ENCODE assay signal across 10 cellular contexts in the genomic region with DNA sequence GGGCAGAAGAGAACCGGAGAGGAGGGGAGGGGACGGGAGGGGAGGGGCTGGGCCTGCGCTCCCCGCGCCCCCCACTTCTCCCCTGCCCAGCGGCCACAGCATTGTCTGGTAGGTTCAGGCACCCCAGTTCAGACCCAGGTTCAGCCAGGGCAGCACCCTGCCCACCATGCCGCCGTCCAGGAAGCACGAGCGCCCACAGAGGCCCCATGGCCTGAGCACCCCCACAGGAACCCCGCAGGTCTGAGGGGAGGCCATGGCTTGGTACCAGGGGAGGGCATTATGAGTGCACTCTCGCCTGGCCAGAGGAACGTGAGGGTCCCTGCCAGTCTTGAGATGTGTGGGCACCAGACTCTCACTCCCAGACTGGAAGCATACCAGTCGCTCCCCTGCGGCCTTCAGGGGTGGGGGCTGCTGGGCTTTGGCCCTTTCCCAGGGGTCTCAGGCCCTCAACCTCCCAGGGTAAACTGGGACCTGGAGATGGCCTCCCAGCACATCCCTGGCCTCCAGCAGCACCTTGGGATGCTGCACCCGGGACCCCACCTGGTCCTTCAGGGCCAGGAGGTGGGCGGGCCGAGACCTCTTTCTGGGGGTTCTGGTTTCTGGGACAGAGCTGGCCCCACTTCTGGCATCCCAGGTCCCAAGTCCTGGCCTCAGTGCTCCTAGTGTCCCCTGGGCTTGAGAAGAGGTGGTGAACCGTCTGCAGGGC. TPM values are rescaled to one million over a fixed set of nuclear protein-coding genes. Genes with fewer than 3 reads are reported as not detected.
DNase-seq lines count a peak whose midpoint lies in the region; ATAC-seq and TF ChIP-seq lines count a peak whose summit lies in the region.
"Had no signal": no experiment of that assay in that cellular context is flagged by ENCODE, and none has a peak within 500 bp of the region (broad histone marks: within the 10 kb centered on the region; RNA-seq: fewer than 3 reads in every experiment).

No MANE protein-coding gene starts in this region.

- peaks cover 40% of the 10 kb centered on the region for H3K79me2 ChIP-seq in mammary epithelial cell (ENCODE audit: insufficient read depth, low read length)

- H3K27me3 ChIP-seq in mammary epithelial cell (ENCODE audit: insufficient read depth, low read length) (no peaks in the 10 kb centered on the region), colonic mucosa (no peaks in the 10 kb centered on the region), upper lobe of left lung (no peaks in the 10 kb centered on the region)
- H3K27me3 ChIP-seq: BE2C had no signal

- peak overlapping the region; percentile 81 for H3K4me3 Mint-ChIP-seq in MCF 10A (ENCODE audit: unreplicated experiment)
- peak overlapping the region; percentile 59 to 80 (median 68) for H3K4me3 Mint-ChIP-seq in naive B cell
- no peak overlapping the region for H3K4me3 Mint-ChIP-seq in activated T-cell treated with anti-CD3 and anti-CD28 coated beads, Interleukin-2, amount 50 U/mL, for 4 hours

- no peak overlapping the region for H3K4me2 ChIP-seq in mammary epithelial cell (ENCODE audit: insufficient read depth, low read depth, low read length)

- no peak for TF ChIP-seq POLR2A in upper lobe of left lung (IDR thresholded peaks at IDR 0.05)

- H3K36me3 ChIP-seq in mammary epithelial cell (ENCODE audit: insufficient read depth, low read length) (no peaks in the 10 kb centered on the region), colonic mucosa (no peaks in the 10 kb centered on the region), upper lobe of left lung (peaks cover 0 to 3% (median 0%) of the 10 kb centered on the region in 4 donors)

- no peaks in the 10 kb centered on the region for H4K20me1 ChIP-seq in mammary epithelial cell (ENCODE audit: insufficient read depth, low read length)

- H3K27me3 Mint-ChIP-seq in MCF 10A (ENCODE audit: insufficient read depth, unreplicated experiment) (no peaks in the 10 kb centered on the region), naive B cell (peaks cover 6 to 28% (median 14%) of the 10 kb centered on the region in 3 donors)
- peaks cover 13% of the 10 kb centered on the region for H3K27me3 Mint-ChIP-seq in activated T-cell treated with anti-CD3 and anti-CD28 coated beads, Interleukin-2, amount 50 U/mL, for 4 hours (ENCODE audit: low read depth)

- H3K27ac ChIP-seq in mammary epithelial cell (ENCODE audit: insufficient read depth, low read depth, low read length) (no peak overlapping the region), colonic mucosa (peak overlapping the region; percentile 64), upper lobe of left lung (peak overlapping the region; percentile 83 to 95 (median 94))

- H3K4me3 ChIP-seq in mammary epithelial cell (replicated peaks in 1 of 3; ENCODE audit: insufficient read depth in 1 of 3, low read depth in 2 of 3, low read length in 3 of 3), result no peak overlapping the region
- no peak overlapping the region for H3K4me3 ChIP-seq in colonic mucosa
- peak overlapping the region in 2 of 4 donors; percentile 6 to 7 for H3K4me3 ChIP-seq in upper lobe of left lung

- dilution Hi-C loops in mammary epithelial cell (cut with HindIII; ENCODE audit: low sequenced_read_pairs), result no loop called here

- in situ Hi-C loops in mammary epithelial cell (cut with MboI; ENCODE audit: low sequenced_read_pairs in 2 of 2), result no loop called here

- TF ChIP-seq EP300 in upper lobe of left lung (IDR thresholded peaks at IDR 0.05), result no peak

- H3K9me3 Mint-ChIP-seq in MCF 10A (ENCODE audit: unreplicated experiment) (no peaks in the 10 kb centered on the region), naive B cell (no peaks in the 10 kb centered on the region)
- H3K9me3 Mint-ChIP-seq in activated T-cell treated with anti-CD3 and anti-CD28 coated beads, Interleukin-2, amount 50 U/mL, for 4 hours, result no peaks in the 10 kb centered on the region

- H3K9ac ChIP-seq in mammary epithelial cell (ENCODE audit: insufficient read depth, low read length) (no peak overlapping the region), colonic mucosa (ENCODE audit: low read depth in 2 of 2, low read length in 2 of 2) (peak overlapping the region; percentile 53 to 63)

- 70% methylated on average over 6 of the region's 19 CpGs for WGBS in mammary epithelial cell (ENCODE audit: low coverage, missing lambda C conversion rate)
- WGBS in upper lobe of left lung, 2 donors, result 31 to 63% methylated on average over 6 of the region's 19 CpGs

- ATAC-seq in naive B cell (ENCODE audit: low read depth in 2 of 2) (no peak), upper lobe of left lung (ENCODE audit: low FRiP score in 2 of 2) (no peak)
- ATAC-seq in activated T-cell treated with anti-CD3 and anti-CD28 coated beads, Interleukin-2, amount 50 U/mL, for 4 hours, result no peak

- H2AFZ ChIP-seq in mammary epithelial cell (ENCODE audit: low read depth, low read length), result no peak overlapping the region

- H3K4me1 ChIP-seq in mammary epithelial cell (ENCODE audit: insufficient read depth, low read length), result peaks cover 27% of the 10 kb centered on the region
- peaks cover 26% of the 10 kb centered on the region for H3K4me1 ChIP-seq in colonic mucosa
- peaks cover 48 to 64% (median 57%) of the 10 kb centered on the region in 4 donors for H3K4me1 ChIP-seq in upper lobe of left lung

- intact Hi-C loops in MCF 10A (cut with micrococcal nuclease), result no loop called here
- intact Hi-C loops in mammary epithelial cell (cut with micrococcal nuclease), result loop anchor here (5.0 kb wide), 1 partner anchor 36 kb away; the partner anchor contains the start of gene MAPK11
- intact Hi-C loops in colonic mucosa (cut with DNase I), result no loop called here

- TF ChIP-seq CTCF in MCF 10A (IDR thresholded peaks at IDR 0.05; ENCODE audit: unreplicated experiment), result no peak
- no peak for TF ChIP-seq CTCF in mammary epithelial cell (conservative IDR thresholded peaks at IDR 0.05 in 1 of 2, IDR thresholded peaks at IDR 0.05 in 1 of 2; ENCODE audit: extremely low read depth in 1 of 2, insufficient read depth in 1 of 2, low read depth in 1 of 2, low read length in 2 of 2)
- no peak for TF ChIP-seq CTCF in colonic mucosa (IDR thresholded peaks at IDR 0.05)
- no peak for TF ChIP-seq CTCF in upper lobe of left lung (IDR thresholded peaks at IDR 0.05)

- DNase-seq in MCF 10A (ENCODE audit: unreplicated experiment) (no peak), mammary epithelial cell (no peak), colonic mucosa (peak; percentile 42), naive B cell (no peak), upper lobe of left lung (peak in 1 of 2 donors; percentile 81), NCI-H510A treated with DMSO at 0.1 percent for 48 hours (lab: John Stamatoyannopoulos, UW) (no peak), pons (ENCODE audit: low spot score) (no peak)
- no peak for DNase-seq in activated T-cell treated with anti-CD3 and anti-CD28 coated beads, Interleukin-2, amount 50 U/mL, for 4 hours
- DNase-seq: activated CD4-positive, alpha-beta T cell treated with anti-CD3 and anti-CD28 coated beads for 4 hours had no signal

- peaks cover 29% of the 10 kb centered on the region for H3K36me3 Mint-ChIP-seq in MCF 10A (ENCODE audit: insufficient read depth, unreplicated experiment)
- H3K36me3 Mint-ChIP-seq in naive B cell, result no peaks in the 10 kb centered on the region
- H3K36me3 Mint-ChIP-seq in activated T-cell treated with anti-CD3 and anti-CD28 coated beads, Interleukin-2, amount 50 U/mL, for 4 hours (ENCODE audit: insufficient read depth), result no peaks in the 10 kb centered on the region

- POLR2A ChIA-PET in MCF 10A (lab: Yijun Ruan, JAX), result interaction anchor here (0.6 to 6.6 kb wide), 13 partner anchors 12 to 358 kb away, joined by 3 to 73 read pairs (median 3); partner anchors contain the start of genes DENND6B and HDAC10

- BruUV-seq in MCF 10A (replicated peaks; lab: Mats Ljungman, UMichigan) (no TSS peak), mammary epithelial cell (replicated peaks; lab: Mats Ljungman, UMichigan) (no TSS peak)

- H3K9me3 ChIP-seq in mammary epithelial cell (replicated peaks; ENCODE audit: insufficient read depth, low read length) (no peaks in the 10 kb centered on the region), colonic mucosa (no peaks in the 10 kb centered on the region), upper lobe of left lung (no peaks in the 10 kb centered on the region)
- H3K9me3 ChIP-seq: BE2C had no signal

- H3K27ac Mint-ChIP-seq in MCF 10A (ENCODE audit: low read depth, unreplicated experiment) (no peak overlapping the region), naive B cell (peak overlapping the region in 2 of 6 donors; percentile 12 to 56)

- H3K4me1 Mint-ChIP-seq in MCF 10A (ENCODE audit: insufficient read depth, unreplicated experiment), result peaks cover 11% of the 10 kb centered on the region
- H3K4me1 Mint-ChIP-seq in naive B cell, result peaks cover 36 to 42% (median 38%) of the 10 kb centered on the region in 3 donors
- H3K4me1 Mint-ChIP-seq in activated T-cell treated with anti-CD3 and anti-CD28 coated beads, Interleukin-2, amount 50 U/mL, for 4 hours (ENCODE audit: low read depth), result peaks cover 9% of the 10 kb centered on the region

- CTCF ChIA-PET in MCF 10A (lab: Yijun Ruan, JAX), result interaction anchor here (1.0 to 3.9 kb wide), 4 partner anchors 17 to 56 kb away, joined by 3 to 15 read pairs (median 8); partner anchors contain the start of genes DENND6B and HDAC10
- CTCF ChIA-PET in mammary epithelial cell (lab: Charles Lee; ENCODE audit: low non-redundant PET), result no interaction called here

RNA-seq across cellular contexts. Expression of gene PLXNB2, which starts 0.6 kb away (rescaled TPM):
- 199 and 200 TPM in 2 replicates for total RNA-seq in MCF 10A (2022)
- 100 to 1,000 TPM; 122 to 240 TPM for total RNA-seq in mammary epithelial cell
- 96.4 TPM for polyA plus RNA-seq in mammary epithelial cell
- polyA minus RNA-seq in mammary epithelial cell, result 162 TPM
- total RNA-seq in colonic mucosa, result 100 to 1,000 TPM; 270 to 339 TPM
- 1 to 10 TPM in 2 of 6 donors, under 1 TPM in 3, not detected in 1; 0.46 to 1.1 (median 0.66) TPM for polyA plus RNA-seq in naive B cell (ENCODE audit: low read depth in 6 of 6)
- 100 to 1,000 TPM; 218 to 407 (median 313) TPM for total RNA-seq in upper lobe of left lung
- 1 to 10 TPM; 4.0 to 4.8 (median 4.7) TPM for total RNA-seq in activated T-cell treated with anti-CD3 and anti-CD28 coated beads, Interleukin-2, amount 50 U/mL, for 4 hours

RNA-seq across cellular contexts. Expression of gene DENND6B, which starts 18.8 kb away (rescaled TPM):
- 4.0 and 5.5 TPM in 2 replicates for total RNA-seq in MCF 10A (2022)
- total RNA-seq in mammary epithelial cell, result 1 to 10 TPM; 2.0 to 3.4 TPM
- 1.2 TPM for polyA plus RNA-seq in mammary epithelial cell
- polyA minus RNA-seq in mammary epithelial cell, result 9.9 TPM
- total RNA-seq in colonic mucosa, result 1 to 10 TPM; 2.4 to 4.0 TPM
- under 1 TPM in 5 of 6 donors, not detected in 1; 0.05 to 0.43 (median 0.28) TPM for polyA plus RNA-seq in naive B cell (ENCODE audit: low read depth in 6 of 6)
- 10 to 100 TPM in 5 of 6 donors, 1 to 10 TPM in 1; 9.5 to 24.1 (median 12.7) TPM for total RNA-seq in upper lobe of left lung
- 1 to 10 TPM; 1.0 to 1.6 (median 1.3) TPM for total RNA-seq in activated T-cell treated with anti-CD3 and anti-CD28 coated beads, Interleukin-2, amount 50 U/mL, for 4 hours

RNA-seq across cellular contexts. Expression of gene PPP6R2, which starts 35.1 kb away (rescaled TPM):
- total RNA-seq in MCF 10A (2022) (28.4 and 30.1 TPM in 2 replicates), mammary epithelial cell (10 to 100 TPM; 37.7 to 52.3 TPM), colonic mucosa (10 to 100 TPM; 34.1 to 55.9 TPM), upper lobe of left lung (100 to 1,000 TPM in 2 of 6 donors, 10 to 100 TPM in 4; 53.0 to 264 (median 63.8) TPM)
- polyA plus RNA-seq in mammary epithelial cell (23.4 TPM), naive B cell (ENCODE audit: low read depth in 6 of 6) (10 to 100 TPM; 11.9 to 28.1 (median 16.2) TPM)
- 35.5 TPM for polyA minus RNA-seq in mammary epithelial cell
- total RNA-seq in activated T-cell treated with anti-CD3 and anti-CD28 coated beads, Interleukin-2, amount 50 U/mL, for 4 hours, result 10 to 100 TPM; 41.4 to 52.6 (median 43.3) TPM

RNA-seq across cellular contexts. Expression of gene MAPK11, which starts 37.9 kb away (rescaled TPM):
- total RNA-seq in MCF 10A (2022) (10.4 and 11.9 TPM in 2 replicates), mammary epithelial cell (10 to 100 TPM in 1 of 2 donors, 1 to 10 TPM in 1; 9.3 to 10.0 TPM), colonic mucosa (1 to 10 TPM; 1.3 to 1.9 TPM), upper lobe of left lung (10 to 100 TPM in 1 of 6 donors, 1 to 10 TPM in 5; 3.1 to 27.3 (median 8.6) TPM)
- polyA plus RNA-seq in mammary epithelial cell (3.4 TPM), naive B cell (ENCODE audit: low read depth in 6 of 6) (under 1 TPM in 3 of 6 donors, not detected in 3; 0.17 to 0.21 (median 0.19) TPM)
- 4.2 TPM for polyA minus RNA-seq in mammary epithelial cell
- total RNA-seq in activated T-cell treated with anti-CD3 and anti-CD28 coated beads, Interleukin-2, amount 50 U/mL, for 4 hours, result 10 to 100 TPM in 1 of 3 donors, 1 to 10 TPM in 2; 9.4 to 10.1 (median 9.8) TPM

RNA-seq across cellular contexts. Expression of gene MAPK12, which starts 46.6 kb away (rescaled TPM):
- total RNA-seq in MCF 10A (2022), result 24.9 and 25.0 TPM in 2 replicates
- total RNA-seq in mammary epithelial cell, result 10 to 100 TPM; 11.1 to 11.5 TPM
- polyA plus RNA-seq in mammary epithelial cell, result 5.8 TPM
- polyA minus RNA-seq in mammary epithelial cell, result 1.1 TPM
- 1 to 10 TPM; 2.0 to 2.6 TPM for total RNA-seq in colonic mucosa
- polyA plus RNA-seq in naive B cell (ENCODE audit: low read depth in 6 of 6), result under 1 TPM in 5 of 6 donors, not detected in 1; 0.04 to 0.19 (median 0.09) TPM
- 10 to 100 TPM in 3 of 6 donors, 1 to 10 TPM in 3; 3.1 to 19.2 (median 10.1) TPM for total RNA-seq in upper lobe of left lung
- total RNA-seq in activated T-cell treated with anti-CD3 and anti-CD28 coated beads, Interleukin-2, amount 50 U/mL, for 4 hours, result 1 to 10 TPM; 3.3 to 4.3 (median 3.9) TPM

Comparison
In these comparisons a context has a peak if more than half of its experiments do, and no peak if none do; other contexts are left out.
1. RNA of gene PLXNB2, which starts 0.6 kb away (total RNA-seq): 270 to 339 TPM in colonic mucosa, 218 to 407 TPM in upper lobe of left lung, 122 to 240 TPM in mammary epithelial cell and 199 to 200 TPM in MCF 10A; 4.0 to 4.8 TPM in activated T-cell treated with anti-CD3 and anti-CD28 coated beads, Interleukin-2, amount 50 U/mL, for 4 hours; every median in the first group is over 10 times any median in the second.